9 cellular contexts compared by ENCODE assay signal in genomic region chr12:2783936-2784600, GRCh38. TPM values are rescaled to one million over a fixed set of nuclear protein-coding genes. Genes with fewer than 3 reads are reported as not detected.
A peak's percentile ranks its signal among the peaks of the same experiment; 100 is the strongest.
DNase-seq lines count a peak whose midpoint lies in the region; ATAC-seq, FAIRE-seq and TF ChIP-seq lines count a peak whose summit lies in the region.
"Had no signal": no experiment of that assay in that cellular context is flagged by ENCODE, and none has a peak within 500 bp of the region (broad histone marks: within the 10 kb centered on the region; RNA-seq: fewer than 3 reads in every experiment).

No MANE protein-coding gene starts in this region.

- H3K27me3 Mint-ChIP-seq in activated CD4-positive, alpha-beta T cell treated with anti-CD3 and anti-CD28 coated beads, Interleukin-2, amount 10 ng/mL, durations not matched to agents 24 days and 14 days, result peaks cover 37% of the 10 kb centered on the region

- peaks cover 11% of the 10 kb centered on the region for H3K4me1 ChIP-seq in lower lobe of right lung

- peaks cover 6% of the 10 kb centered on the region for H3K4me1 Mint-ChIP-seq in activated CD4-positive, alpha-beta T cell treated with anti-CD3 and anti-CD28 coated beads, Interleukin-2, amount 10 ng/mL, durations not matched to agents 24 days and 14 days

- DNase-seq in 8988T (peak; percentile 27), GM12892 (ENCODE audit: insufficient read length) (peak; percentile 40), NCI-H2171 (lab: John Stamatoyannopoulos, UW) (peak; percentile 74), dorsolateral prefrontal cortex (peak in 9 of 10 donors; percentile 48 to 82 (median 71)), lower lobe of right lung (peak; percentile 81), NCI-H1048 (lab: John Stamatoyannopoulos, UW) (no peak)
- DNase-seq in activated CD4-positive, alpha-beta T cell treated with anti-CD3 and anti-CD28 coated beads, Interleukin-2, amount 10 ng/mL, durations not matched to agents 24 days and 14 days, result peak; percentile 85
- DNase-seq in stimulated activated CD8-positive, alpha-beta memory T cell treated with anti-CD3 and anti-CD28 coated beads, Interleukin-12 subunit alpha, Interleukin-12 subunit beta, amount 100 ng/mL, for 1 hour (ENCODE audit: low read depth), result peak; percentile 21

- peak overlapping the region in 53 of 59 donors; percentile 14 to 91 (median 75) for H3K27ac ChIP-seq in dorsolateral prefrontal cortex
- H3K27ac ChIP-seq in lower lobe of right lung, result no peak overlapping the region

- TF ChIP-seq CTCF in dorsolateral prefrontal cortex (IDR thresholded peaks at IDR 0.05 in 54 of 56, conservative IDR thresholded peaks at IDR 0.05 in 2 of 56; ENCODE audit: low read depth in 1 of 56, partially characterized antibody in 56 of 56), result peak; percentile 55 to 95 (median 89)
- TF ChIP-seq CTCF in lower lobe of right lung (IDR thresholded peaks at IDR 0.05), result peak; percentile 94

- H3K27ac Mint-ChIP-seq in activated CD4-positive, alpha-beta T cell treated with anti-CD3 and anti-CD28 coated beads, Interleukin-2, amount 10 ng/mL, durations not matched to agents 24 days and 14 days, result no peak overlapping the region

- H3K4me3 ChIP-seq in dorsolateral prefrontal cortex (peak overlapping the region; percentile 26 to 72 (median 53)), lower lobe of right lung (peak overlapping the region; percentile 27)

- no peaks in the 10 kb centered on the region for H3K9me3 Mint-ChIP-seq in activated CD4-positive, alpha-beta T cell treated with anti-CD3 and anti-CD28 coated beads, Interleukin-2, amount 10 ng/mL, durations not matched to agents 24 days and 14 days

- peak; percentile 96 to 97 for ATAC-seq in lower lobe of right lung

- H3K9me3 ChIP-seq in lower lobe of right lung, result no peaks in the 10 kb centered on the region

- peak; percentile 90 for FAIRE-seq in GM12892 (lab: Jason Lieb, UNC)

- TF ChIP-seq POLR2A in GM12892 (IDR thresholded peaks at IDR 0.05; ENCODE audit: low read depth, low read length), result no peak

- no peaks in the 10 kb centered on the region for H3K36me3 ChIP-seq in lower lobe of right lung

- H3K4me3 Mint-ChIP-seq in activated CD4-positive, alpha-beta T cell treated with anti-CD3 and anti-CD28 coated beads, Interleukin-2, amount 10 ng/mL, durations not matched to agents 24 days and 14 days, result peak overlapping the region; percentile 71

- intact Hi-C loops in activated CD4-positive, alpha-beta T cell treated with anti-CD3 and anti-CD28 coated beads, Interleukin-2, amount 10 ng/mL, durations not matched to agents 24 days and 14 days (cut with micrococcal nuclease), result loop anchor here (1.0 kb wide), 1 partner anchor 101 kb away; no protein-coding TSS in a partner anchor
- intact Hi-C loops in dorsolateral prefrontal cortex (cut with DNase I) (loop anchor here in 1 of 2 donors (5.0 kb wide), 1 partner anchor 47 kb away; no protein-coding TSS in a partner anchor), lower lobe of right lung (cut with DNase I) (no loop called here)

- H3K27me3 ChIP-seq in dorsolateral prefrontal cortex (no peaks in the 10 kb centered on the region), lower lobe of right lung (ENCODE audit: low read depth) (no peaks in the 10 kb centered on the region)

- H3K36me3 Mint-ChIP-seq in activated CD4-positive, alpha-beta T cell treated with anti-CD3 and anti-CD28 coated beads, Interleukin-2, amount 10 ng/mL, durations not matched to agents 24 days and 14 days (ENCODE audit: low read depth), result no peaks in the 10 kb centered on the region

RNA-seq across cellular contexts. Expression of gene FKBP4, which starts 10.7 kb away (rescaled TPM):
- 65.2 TPM for polyA plus RNA-seq in GM12892 (2012; ENCODE audit: missing spikeins)
- total RNA-seq in activated CD4-positive, alpha-beta T cell treated with anti-CD3 and anti-CD28 coated beads, Interleukin-2, amount 10 ng/mL, durations not matched to agents 24 days and 14 days, result 300 and 311 TPM in 2 replicates
- 100 to 1,000 TPM in 115 of 120 experiments, 10 to 100 TPM in 5; 73.3 to 450 (median 131) TPM for total RNA-seq in dorsolateral prefrontal cortex
- total RNA-seq in lower lobe of right lung, result 62.2 TPM

RNA-seq across cellular contexts. Expression of gene ITFG2, which starts 28.4 kb away (rescaled TPM):
- polyA plus RNA-seq in GM12892 (2012; ENCODE audit: missing spikeins), result 27.9 TPM
- 36.5 and 43.8 TPM in 2 replicates for total RNA-seq in activated CD4-positive, alpha-beta T cell treated with anti-CD3 and anti-CD28 coated beads, Interleukin-2, amount 10 ng/mL, durations not matched to agents 24 days and 14 days
- total RNA-seq in dorsolateral prefrontal cortex (10 to 100 TPM; 22.7 to 59.1 (median 39.9) TPM), lower lobe of right lung (43.8 TPM)

RNA-seq across cellular contexts. Expression of gene NRIP2, which starts 50.8 kb away (rescaled TPM):
- 2.0 TPM for polyA plus RNA-seq in GM12892 (2012; ENCODE audit: missing spikeins)
- total RNA-seq in activated CD4-positive, alpha-beta T cell treated with anti-CD3 and anti-CD28 coated beads, Interleukin-2, amount 10 ng/mL, durations not matched to agents 24 days and 14 days, result not detected in 2 replicates
- total RNA-seq in dorsolateral prefrontal cortex (10 to 100 TPM in 99 of 120 experiments, 1 to 10 TPM in 21; 4.7 to 38.0 (median 14.5) TPM), lower lobe of right lung (0.77 TPM)
- total RNA-seq: pulmonary artery endothelial cell had no signal
